Comparison of ENCODE assay signal across 1 cellular context in genomic region chr3:134258761-134259347, GRCh38.
TF ChIP-seq lines count a peak whose summit lies in the region.

No MANE protein-coding gene starts in this region.

TF ChIP-seq in A549, 52 proteins besides CTCF, POLR2A, EP300 and RAD21 (continued from another document):
- TF ChIP-seq, protein P1, sequence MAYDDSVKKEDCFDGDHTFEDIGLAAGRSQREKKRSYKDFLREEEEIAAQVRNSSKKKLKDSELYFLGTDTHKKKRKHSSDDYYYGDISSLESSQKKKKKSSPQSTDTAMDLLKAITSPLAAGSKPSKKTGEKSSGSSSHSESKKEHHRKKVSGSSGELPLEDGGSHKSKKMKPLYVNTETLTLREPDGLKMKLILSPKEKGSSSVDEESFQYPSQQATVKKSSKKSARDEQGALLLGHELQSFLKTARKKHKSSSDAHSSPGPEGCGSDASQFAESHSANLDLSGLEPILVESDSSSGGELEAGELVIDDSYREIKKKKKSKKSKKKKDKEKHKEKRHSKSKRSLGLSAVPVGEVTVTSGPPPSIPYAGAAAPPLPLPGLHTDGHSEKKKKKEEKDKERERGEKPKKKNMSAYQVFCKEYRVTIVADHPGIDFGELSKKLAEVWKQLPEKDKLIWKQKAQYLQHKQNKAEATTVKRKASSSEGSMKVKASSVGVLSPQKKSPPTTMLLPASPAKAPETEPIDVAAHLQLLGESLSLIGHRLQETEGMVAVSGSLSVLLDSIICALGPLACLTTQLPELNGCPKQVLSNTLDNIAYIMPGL (CRISPR knock-in tag; IDR thresholded peaks at IDR 0.05; ENCODE audit: borderline replicate concordance) = no peak
- TF ChIP-seq CBX8 (IDR thresholded peaks at IDR 0.05) (no peak), FOSL2 (IDR thresholded peaks at IDR 0.05) (no peak), FOSL2 (CRISPR knock-in tag; IDR thresholded peaks at IDR 0.05) (peak; percentile 42; the same call in 1 of the 2 replicates)
